Comparison of ENCODE assay signal across 8 cellular contexts in the genomic region with DNA sequence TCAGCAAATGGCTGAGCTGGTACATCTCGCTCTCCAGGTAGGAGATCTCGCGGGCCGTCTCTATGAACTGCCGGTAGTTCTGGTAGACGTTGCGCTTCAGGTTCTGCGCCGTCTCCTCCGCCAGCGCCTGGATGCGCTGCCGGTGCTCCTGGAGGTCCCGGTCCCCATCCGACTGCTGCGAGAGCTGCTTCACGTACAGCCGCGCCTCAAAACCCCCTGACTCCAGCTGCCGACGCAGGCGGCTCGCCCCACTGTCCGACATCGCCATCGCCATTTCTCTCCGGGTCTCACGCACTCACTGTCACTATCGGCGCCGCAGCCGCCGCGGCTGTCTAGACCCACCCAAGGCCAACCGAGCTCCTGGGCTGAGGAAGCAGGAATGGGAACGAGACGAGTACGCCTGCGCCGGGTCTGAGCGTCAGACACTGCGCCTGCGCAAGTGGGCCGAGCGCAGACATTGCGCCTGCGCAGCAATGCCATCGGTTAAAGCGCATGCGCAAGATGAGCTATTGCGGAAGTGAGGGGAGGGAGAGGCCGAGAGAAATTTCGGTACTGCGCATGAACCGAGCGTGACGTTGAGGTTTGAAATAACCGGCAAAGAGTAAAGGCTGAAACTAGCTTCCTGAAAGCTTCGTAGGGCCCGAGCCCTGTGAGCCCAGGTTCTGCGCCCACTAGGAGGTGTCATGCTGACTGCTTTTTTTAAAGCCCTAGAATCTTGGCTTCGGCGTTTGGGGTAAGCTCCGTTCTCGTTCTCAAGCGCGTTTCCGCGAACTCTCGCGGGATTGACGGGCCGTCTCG. TPM values are rescaled to one million over a fixed set of nuclear protein-coding genes. Genes with fewer than 3 reads are reported as not detected.
A peak's percentile ranks its signal among the peaks of the same experiment; 100 is the strongest.
DNase-seq lines count a peak whose midpoint lies in the region; ATAC-seq and TF ChIP-seq lines count a peak whose summit lies in the region.

A gene with protein sequence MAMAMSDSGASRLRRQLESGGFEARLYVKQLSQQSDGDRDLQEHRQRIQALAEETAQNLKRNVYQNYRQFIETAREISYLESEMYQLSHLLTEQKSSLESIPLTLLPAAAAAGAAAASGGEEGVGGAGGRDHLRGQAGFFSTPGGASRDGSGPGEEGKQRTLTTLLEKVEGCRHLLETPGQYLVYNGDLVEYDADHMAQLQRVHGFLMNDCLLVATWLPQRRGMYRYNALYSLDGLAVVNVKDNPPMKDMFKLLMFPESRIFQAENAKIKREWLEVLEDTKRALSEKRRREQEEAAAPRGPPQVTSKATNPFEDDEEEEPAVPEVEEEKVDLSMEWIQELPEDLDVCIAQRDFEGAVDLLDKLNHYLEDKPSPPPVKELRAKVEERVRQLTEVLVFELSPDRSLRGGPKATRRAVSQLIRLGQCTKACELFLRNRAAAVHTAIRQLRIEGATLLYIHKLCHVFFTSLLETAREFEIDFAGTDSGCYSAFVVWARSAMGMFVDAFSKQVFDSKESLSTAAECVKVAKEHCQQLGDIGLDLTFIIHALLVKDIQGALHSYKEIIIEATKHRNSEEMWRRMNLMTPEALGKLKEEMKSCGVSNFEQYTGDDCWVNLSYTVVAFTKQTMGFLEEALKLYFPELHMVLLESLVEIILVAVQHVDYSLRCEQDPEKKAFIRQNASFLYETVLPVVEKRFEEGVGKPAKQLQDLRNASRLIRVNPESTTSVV (minus strand): TSS at position 381 of the 798 bp plus-strand sequence. CDS start 107 bp downstream, at position 274.

- intact Hi-C loops in OCI-LY7 (cut with micrococcal nuclease; ENCODE audit: unreplicated experiment) = loop anchor here (2.0 kb wide), 1 partner anchor 85 kb away; a partner anchor contains a TSS

- CTCF ChIA-PET in OCI-LY7 (lab: Charles Lee; ENCODE audit: unreplicated experiment) = interaction anchor here (0.7 to 1.5 kb wide), 3 partner anchors 84 to 250 kb away, joined by 3 read pairs; a partner anchor contains a TSS

- TF ChIP-seq CTCF in OCI-LY7 (conservative IDR thresholded peaks at IDR 0.05; ENCODE audit: low read length) = 0 out of 2 replicates have a peak, but pooled peaks have one; percentile 21

- no TSS peak for BruUV-seq in OCI-LY7 (replicated peaks; lab: Mats Ljungman, UMichigan)

- H3K36me3 ChIP-seq in OCI-LY7 (ENCODE audit: insufficient read depth, low read length) = peaks cover 55% of the 10 kb centered on the region

- peaks cover 80% of the 10 kb centered on the region for H3K79me2 ChIP-seq in OCI-LY7 (ENCODE audit: insufficient read depth, low read depth, low read length)

- peaks cover 36% of the 10 kb centered on the region for H3K4me1 ChIP-seq in OCI-LY7 (ENCODE audit: insufficient read depth, low read length, poor library complexity, severe bottlenecking)

- H3K4me2 ChIP-seq in OCI-LY7 (ENCODE audit: low read length) = peak within 1 kb of the TSS; percentile 98

- H3K4me3 ChIP-seq in OCI-LY7 (ENCODE audit: low read depth, low read length, poor library complexity, severe bottlenecking) = peak within 1 kb of the TSS; percentile 99

- H3K9me3 ChIP-seq in OCI-LY7 (ENCODE audit: low read length) = no peaks in the 10 kb centered on the region

- H3K27ac ChIP-seq in OCI-LY7 (ENCODE audit: low read depth, low read length, poor library complexity, severe bottlenecking) = peak within 1 kb of the TSS; percentile 96

- no peaks in the 10 kb centered on the region for H3K9me2 ChIP-seq in OCI-LY7 (ENCODE audit: insufficient read depth, low read length)

- peak; percentile 63 for ATAC-seq in GM21526 (IDR thresholded peaks at IDR 0.05; ENCODE audit: low FRiP score, unreplicated experiment)

- POLR2A ChIA-PET in OCI-LY7 (lab: Charles Lee) = interaction anchor here (0.7 to 3.0 kb wide), 19 partner anchors 9 to 695 kb away, joined by 3 to 12 read pairs (median 4); a partner anchor contains a TSS

- DNase-seq in DMS 273 treated with DMSO at 0.1 percent for 48 hours (lab: John Stamatoyannopoulos, UW) (peak; percentile 96), HuH-7.5 (ENCODE audit: low spot score) (peak; percentile 93), OCI-LY7 (ENCODE audit: low spot score) (peak; percentile 97), activated T-cell treated with anti-CD3 and anti-CD28 coated beads for 1 hour (ENCODE audit: low read depth) (peak; percentile 97), epidermal melanocyte (ENCODE audit: insufficient read length, low spot score) (peak; percentile 89), middle frontal gyrus (ENCODE audit: extremely low spot score, low spot score) (peak; percentile 99)
- DNase-seq in stimulated activated CD8-positive, alpha-beta memory T cell treated with anti-CD3 and anti-CD28 coated beads, Interleukin-2, amount 100 ng/mL, for 48 hours (ENCODE audit: low read depth in 2 of 2) = peak; percentile 90 to 95

- H4K20me1 ChIP-seq in OCI-LY7 (ENCODE audit: insufficient read depth, low read length) = peaks cover 44% of the 10 kb centered on the region

- peak within 1 kb of the TSS; percentile 95 for H2AFZ ChIP-seq in OCI-LY7 (ENCODE audit: low read length)

RNA-seq across cellular contexts. Expression of the gene that starts here (rescaled TPM):
- 14.8 and 17.0 TPM in 2 replicates for total RNA-seq in OCI-LY7 (2014; rRNA removed; shearing (Covaris generic))
- 17.4 and 18.6 TPM in 2 replicates for total RNA-seq in OCI-LY7 (2022)

Comparison
In these comparisons a context has a peak if more than half of its experiments do, and no peak if none do; other contexts are left out.
1. Peak in every context shown above with its lines: DNase-seq, ATAC-seq, H3K4me3 ChIP-seq and H3K27ac ChIP-seq.